In the genomic region with DNA sequence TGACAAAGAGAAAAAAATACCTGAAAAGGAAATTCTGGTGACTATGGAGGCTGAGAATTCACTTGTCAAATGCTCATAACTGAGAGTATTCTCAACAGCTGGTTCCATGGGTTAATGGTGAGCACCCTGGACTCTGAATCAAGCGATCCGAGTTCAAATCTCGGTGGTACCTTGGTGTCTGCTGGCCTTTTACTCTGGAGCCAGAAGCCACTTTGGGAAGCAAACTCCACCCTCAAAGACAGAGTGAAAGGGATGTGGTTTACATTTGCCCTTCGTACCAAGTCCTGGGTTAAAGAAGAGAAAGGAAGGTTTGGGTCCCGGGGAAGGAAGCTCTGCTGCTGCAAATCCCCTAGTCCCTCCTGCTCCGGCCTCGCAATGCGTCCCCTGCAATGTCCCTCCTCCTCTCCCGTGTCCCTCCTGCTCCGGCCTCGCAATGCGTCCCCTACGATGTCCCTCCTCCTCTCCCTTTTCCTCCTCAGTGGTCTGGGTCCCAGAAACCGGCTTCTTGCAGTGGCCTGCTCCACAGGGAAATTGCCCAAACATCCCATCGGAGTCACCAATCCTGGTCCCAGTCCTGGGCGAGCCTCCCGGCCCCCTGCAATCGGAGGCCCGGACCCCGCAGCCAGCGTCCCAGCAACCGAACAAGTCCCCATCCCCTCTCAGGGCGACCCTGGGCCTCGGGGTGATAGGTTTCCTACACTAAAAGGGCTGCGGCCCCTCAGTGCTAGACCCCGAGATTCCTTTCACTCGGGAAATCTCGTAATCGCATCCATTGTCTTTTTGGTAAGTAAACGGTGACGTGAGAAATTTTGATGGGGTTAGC, we compare ENCODE assay signal across 8 cellular contexts.
DNase-seq lines count a peak whose midpoint lies in the region; ATAC-seq and TF ChIP-seq lines count a peak whose summit lies in the region.

No MANE protein-coding gene starts in this region.

- WGBS in spleen, 5 donors: 28 to 49% (median 40%) methylated on average over 29 to 31 of the region's 31 CpGs

- TF ChIP-seq CTCF in choroid plexus epithelial cell (conservative IDR thresholded peaks at IDR 0.05; ENCODE audit: low read depth, low read length): no peak
- no peak for TF ChIP-seq CTCF in spleen (IDR thresholded peaks at IDR 0.05 in 8 of 11, conservative IDR thresholded peaks at IDR 0.05 in 3 of 11)

- ATAC-seq in GM19023 (IDR thresholded peaks at IDR 0.05; ENCODE audit: unreplicated experiment) (no peak), HG03354 (IDR thresholded peaks at IDR 0.05; ENCODE audit: poor library complexity, severe bottlenecking, unreplicated experiment) (no peak)

- intact Hi-C loops in spleen (cut with DNase I; ENCODE audit: low total_unique reads): no loop called here

- no peaks in the 10 kb centered on the region for H3K9me3 ChIP-seq in spleen

- H3K4me1 ChIP-seq in spleen: peaks cover 0 to 17% (median 11%) of the 10 kb centered on the region in 6 donors

- no peaks in the 10 kb centered on the region for H3K36me3 ChIP-seq in spleen

- H3K27ac ChIP-seq in spleen: no peak overlapping the region

- TF ChIP-seq POLR2A in spleen (IDR thresholded peaks at IDR 0.05): no peak

- H3K4me3 ChIP-seq in choroid plexus epithelial cell (ENCODE audit: low read depth, low read length) (peak overlapping the region; percentile 36), spleen (peak overlapping the region in 1 of 8 donors; percentile 42)

- peaks cover 0 to 95% (median 44%) of the 10 kb centered on the region in 7 donors for H3K27me3 ChIP-seq in spleen (replicated peaks in 1 of 7)

- DNase-seq in ELR (ENCODE audit: low read depth) (peak; percentile 94), HT1080 (ENCODE audit: low read depth) (peak; percentile 96), choroid plexus epithelial cell (ENCODE audit: low read depth) (peak; percentile 82), myocyte (ENCODE audit: low read depth) (peak; percentile 49), spleen (no peak), DMS79 (lab: John Stamatoyannopoulos, UW) (no peak)

Comparison
In these comparisons a context has a peak if more than half of its experiments do, and no peak if none do; other contexts are left out.
1. DNase-seq: peak in ELR (single experiment), HT1080 (single experiment), choroid plexus epithelial cell (single experiment) and myocyte (single experiment); none in spleen (single experiment) and DMS79 (single experiment).